Comparison of ENCODE assay signal across 1 cellular context in genomic region chr17:46769531-46770438, GRCh38.
TF ChIP-seq lines count a peak whose summit lies in the region.

No MANE protein-coding gene starts in this region.

TF ChIP-seq in HepG2, 621 proteins besides CTCF, POLR2A, EP300 and RAD21 (continued from another document and continues in another):
- TF ChIP-seq, protein P1, sequence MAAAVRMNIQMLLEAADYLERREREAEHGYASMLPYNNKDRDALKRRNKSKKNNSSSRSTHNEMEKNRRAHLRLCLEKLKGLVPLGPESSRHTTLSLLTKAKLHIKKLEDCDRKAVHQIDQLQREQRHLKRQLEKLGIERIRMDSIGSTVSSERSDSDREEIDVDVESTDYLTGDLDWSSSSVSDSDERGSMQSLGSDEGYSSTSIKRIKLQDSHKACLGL (CRISPR knock-in tag; IDR thresholded peaks at IDR 0.05): peak; percentile 29; the same call in 1 of the 2 replicates
- no peak for TF ChIP-seq HES4 (CRISPR knock-in tag; IDR thresholded peaks at IDR 0.05; ENCODE audit: borderline replicate concordance)
- no peak for TF ChIP-seq ZFP37 (CRISPR knock-in tag; IDR thresholded peaks at IDR 0.05; ENCODE audit: borderline replicate concordance)
- TF ChIP-seq ZNF800 (CRISPR knock-in tag; IDR thresholded peaks at IDR 0.05): no peak
- TF ChIP-seq ZUFSP (CRISPR knock-in tag; IDR thresholded peaks at IDR 0.05; ENCODE audit: borderline replicate concordance): no peak
- TF ChIP-seq ZNF850 (CRISPR knock-in tag; conservative IDR thresholded peaks at IDR 0.05): no peak
- no peak for TF ChIP-seq MYC (CRISPR knock-in tag; IDR thresholded peaks at IDR 0.05; ENCODE audit: borderline replicate concordance)
- TF ChIP-seq ZNF224 (CRISPR knock-in tag; IDR thresholded peaks at IDR 0.05): 0 out of 2 replicates have a peak, but pooled peaks have one; percentile 45
- no peak for TF ChIP-seq RERE (CRISPR knock-in tag; IDR thresholded peaks at IDR 0.05; ENCODE audit: low read depth)
- peak; percentile 95 for TF ChIP-seq ZMYM3 (CRISPR knock-in tag; IDR thresholded peaks at IDR 0.05)
- no peak for TF ChIP-seq MAZ (IDR thresholded peaks at IDR 0.05; ENCODE audit: borderline replicate concordance, low read depth, low read length)
- no peak; the same call in 1 of the 2 replicates for TF ChIP-seq MAZ (CRISPR knock-in tag; IDR thresholded peaks at IDR 0.05; ENCODE audit: low read depth)
- TF ChIP-seq ZNF652 (CRISPR knock-in tag; IDR thresholded peaks at IDR 0.05; ENCODE audit: borderline replicate concordance, low read depth): no peak
- no peak for TF ChIP-seq ZNF713 (CRISPR knock-in tag; IDR thresholded peaks at IDR 0.05)
- TF ChIP-seq, protein P2, sequence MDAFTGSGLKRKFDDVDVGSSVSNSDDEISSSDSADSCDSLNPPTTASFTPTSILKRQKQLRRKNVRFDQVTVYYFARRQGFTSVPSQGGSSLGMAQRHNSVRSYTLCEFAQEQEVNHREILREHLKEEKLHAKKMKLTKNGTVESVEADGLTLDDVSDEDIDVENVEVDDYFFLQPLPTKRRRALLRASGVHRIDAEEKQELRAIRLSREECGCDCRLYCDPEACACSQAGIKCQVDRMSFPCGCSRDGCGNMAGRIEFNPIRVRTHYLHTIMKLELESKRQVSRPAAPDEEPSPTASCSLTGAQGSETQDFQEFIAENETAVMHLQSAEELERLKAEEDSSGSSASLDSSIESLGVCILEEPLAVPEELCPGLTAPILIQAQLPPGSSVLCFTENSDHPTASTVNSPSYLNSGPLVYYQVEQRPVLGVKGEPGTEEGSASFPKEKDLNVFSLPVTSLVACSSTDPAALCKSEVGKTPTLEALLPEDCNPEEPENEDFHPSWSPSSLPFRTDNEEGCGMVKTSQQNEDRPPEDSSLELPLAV (CRISPR knock-in tag; conservative IDR thresholded peaks at IDR 0.05; ENCODE audit: low read depth): no peak
- no peak for TF ChIP-seq PHF8 (CRISPR knock-in tag; IDR thresholded peaks at IDR 0.05)
- no peak for TF ChIP-seq ZNF136 (CRISPR knock-in tag; IDR thresholded peaks at IDR 0.05; ENCODE audit: low read depth)
- no peak for TF ChIP-seq ZNF761 (CRISPR knock-in tag; conservative IDR thresholded peaks at IDR 0.05)
- TF ChIP-seq ZNF550 (CRISPR knock-in tag; IDR thresholded peaks at IDR 0.05; ENCODE audit: borderline replicate concordance): no peak
- TF ChIP-seq MED8 (CRISPR knock-in tag; IDR thresholded peaks at IDR 0.05; ENCODE audit: insufficient replicate concordance): no peak
- 0 out of 2 replicates have a peak, but pooled peaks have one; percentile 32 for TF ChIP-seq ZFP91 (CRISPR knock-in tag; IDR thresholded peaks at IDR 0.05; ENCODE audit: borderline replicate concordance)
- TF ChIP-seq MTF2 (CRISPR knock-in tag; IDR thresholded peaks at IDR 0.05; ENCODE audit: borderline replicate concordance): 0 out of 2 replicates have a peak, but pooled peaks have one; percentile 57
- no peak for TF ChIP-seq ZNF589 (CRISPR knock-in tag; conservative IDR thresholded peaks at IDR 0.05)
- TF ChIP-seq DRAP1 (CRISPR knock-in tag; IDR thresholded peaks at IDR 0.05): no peak
- TF ChIP-seq TEAD3 (CRISPR knock-in tag; optimal IDR thresholded peaks at IDR 0.05; ENCODE audit: borderline replicate concordance): peak; percentile 9
- TF ChIP-seq ADNP (CRISPR knock-in tag; IDR thresholded peaks at IDR 0.05): peak; percentile 94
- TF ChIP-seq SP1 (IDR thresholded peaks at IDR 0.05): no peak
- TF ChIP-seq SP1 (CRISPR knock-in tag; IDR thresholded peaks at IDR 0.05): 0 out of 2 replicates have a peak, but pooled peaks have one; percentile 20
- no peak for TF ChIP-seq FOXJ3 (CRISPR knock-in tag; IDR thresholded peaks at IDR 0.05; ENCODE audit: borderline replicate concordance)
- no peak for TF ChIP-seq RFXANK (CRISPR knock-in tag; IDR thresholded peaks at IDR 0.05)
- TF ChIP-seq PTBP1 (IDR thresholded peaks at IDR 0.05; ENCODE audit: low read depth, low read length, poor library complexity, severe bottlenecking): no peak
- TF ChIP-seq ZSCAN22 (CRISPR knock-in tag; IDR thresholded peaks at IDR 0.05): no peak
- no peak for TF ChIP-seq ARHGAP35 (CRISPR knock-in tag; IDR thresholded peaks at IDR 0.05; ENCODE audit: borderline replicate concordance)
- TF ChIP-seq MEIS2 (CRISPR knock-in tag; IDR thresholded peaks at IDR 0.05): peak; percentile 52; the same call in 1 of the 2 replicates
- TF ChIP-seq HOXA5 (CRISPR knock-in tag; IDR thresholded peaks at IDR 0.05): no peak
- TF ChIP-seq SOX5 (CRISPR knock-in tag; IDR thresholded peaks at IDR 0.05; ENCODE audit: borderline replicate concordance): no peak
- peak; percentile 1; the same call in 1 of the 2 replicates for TF ChIP-seq ZNF891 (CRISPR knock-in tag; IDR thresholded peaks at IDR 0.05)
- no peak for TF ChIP-seq MAFK (conservative IDR thresholded peaks at IDR 0.05 in 1 of 2, IDR thresholded peaks at IDR 0.05 in 1 of 2; ENCODE audit: low read length in 2 of 2)
- no peak for TF ChIP-seq ZMAT5 (CRISPR knock-in tag; IDR thresholded peaks at IDR 0.05; ENCODE audit: borderline replicate concordance, low read depth)
- no peak; the same call in 1 of the 2 replicates for TF ChIP-seq DR1 (CRISPR knock-in tag; IDR thresholded peaks at IDR 0.05)
- no peak for TF ChIP-seq ZBTB44 (CRISPR knock-in tag; IDR thresholded peaks at IDR 0.05)
- TF ChIP-seq ZMAT3 (CRISPR knock-in tag; conservative IDR thresholded peaks at IDR 0.05): 0 out of 2 replicates have a peak, but pooled peaks have one; percentile 2
- TF ChIP-seq CBFB (CRISPR knock-in tag; IDR thresholded peaks at IDR 0.05): 0 out of 2 replicates have a peak, but pooled peaks have one; percentile 4
- TF ChIP-seq KDM1A (CRISPR knock-in tag; IDR thresholded peaks at IDR 0.05): peak; percentile 84
- no peak for TF ChIP-seq SATB2 (CRISPR knock-in tag; IDR thresholded peaks at IDR 0.05)
- TF ChIP-seq IRF9 (CRISPR knock-in tag; IDR thresholded peaks at IDR 0.05; ENCODE audit: borderline replicate concordance): 0 out of 2 replicates have a peak, but pooled peaks have one; percentile 15
- TF ChIP-seq SMAD3 (CRISPR knock-in tag; IDR thresholded peaks at IDR 0.05): no peak
- TF ChIP-seq KLF16 (CRISPR knock-in tag; IDR thresholded peaks at IDR 0.05): no peak; a peak in 1 of 4 replicates
- TF ChIP-seq ZNF414 (CRISPR knock-in tag; IDR thresholded peaks at IDR 0.05): no peak
